In the genomic region with DNA sequence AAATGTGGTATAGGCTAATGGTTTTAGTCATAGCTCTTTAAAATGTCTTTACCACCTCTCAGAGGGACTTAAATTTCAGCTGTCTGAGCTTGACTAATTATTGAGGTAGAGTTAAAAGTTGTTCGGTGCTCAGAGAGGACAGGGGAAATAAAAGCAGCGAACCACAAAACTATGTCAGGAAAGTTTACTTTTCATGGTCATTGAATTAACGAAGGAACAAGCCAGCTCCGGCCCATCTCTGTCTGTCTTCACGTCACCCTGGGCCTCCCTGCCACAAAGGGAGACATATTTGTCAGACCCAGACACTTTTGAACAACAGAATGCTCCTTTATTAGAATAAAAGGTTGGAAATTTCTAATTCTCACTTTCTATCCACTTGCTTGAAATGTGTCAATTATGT, we compare ENCODE assay signal across 20 cellular contexts.
"Had no signal": no experiment of that assay in that cellular context is flagged by ENCODE, and none has a peak within 500 bp of the region (broad histone marks: within the 10 kb centered on the region; RNA-seq: fewer than 3 reads in every experiment).

No MANE protein-coding gene starts in this region.

- H3K4me3 ChIP-seq: dorsolateral prefrontal cortex, heart right ventricle, ovary, tibial nerve, upper lobe of right lung, vagina had no signal

- H3K4me1 ChIP-seq: tibial nerve, upper lobe of right lung, vagina had no signal

- H3K36me3 Mint-ChIP-seq: natural killer cell; stimulated activated effector memory CD8-positive, alpha-beta T cell treated with anti-CD3 and anti-CD28 coated beads, Interleukin-12 subunit alpha, Interleukin-12 subunit beta, amount 100 ng/mL, for 72 hours had no signal

- H3K27ac ChIP-seq: dorsolateral prefrontal cortex, heart right ventricle, ovary, tibial nerve, upper lobe of right lung, vagina had no signal

- H3K36me3 ChIP-seq: heart right ventricle, ovary, tibial nerve, upper lobe of right lung, vagina had no signal

- DNase-seq: cortex of kidney; dorsolateral prefrontal cortex; effector CD8-positive, alpha-beta T cell; heart right ventricle; hypothalamus; kidney glomerular epithelial cell; mammary epithelial cell; natural killer cell; nucleus accumbens; ovary; right cardiac atrium; stimulated activated CD4-positive, alpha-beta T cell treated with anti-CD3 and anti-CD28 coated beads, Interleukin-4, amount 100 ng/mL, for 1 hour; stimulated activated CD8-positive, alpha-beta memory T cell treated with anti-CD3 and anti-CD28 coated beads, Interleukin-4, amount 100 ng/mL, for 48 hours; upper lobe of right lung had no signal

- H3K27ac Mint-ChIP-seq: natural killer cell; stimulated activated effector memory CD8-positive, alpha-beta T cell treated with anti-CD3 and anti-CD28 coated beads, Interleukin-12 subunit alpha, Interleukin-12 subunit beta, amount 100 ng/mL, for 72 hours; stimulated activated naive CD8-positive, alpha-beta T cell treated with anti-CD3 and anti-CD28 coated beads, Interleukin-15, Interleukin-2, amounts not matched to agents 100 ng/mL and 50 ng/mL, for 24 hours had no signal

- H3K27me3 ChIP-seq: heart right ventricle, ovary, tibial nerve, upper lobe of right lung, vagina had no signal

- H3K4me1 Mint-ChIP-seq: natural killer cell; stimulated activated effector memory CD8-positive, alpha-beta T cell treated with anti-CD3 and anti-CD28 coated beads, Interleukin-12 subunit alpha, Interleukin-12 subunit beta, amount 100 ng/mL, for 72 hours had no signal

- H3K9me3 ChIP-seq: heart right ventricle, ovary, tibial nerve, upper lobe of right lung, vagina had no signal

- ATAC-seq: esophagus mucosa; heart right ventricle; left lobe of liver; natural killer cell; right cardiac atrium; stimulated activated effector memory CD8-positive, alpha-beta T cell treated with anti-CD3 and anti-CD28 coated beads, Interleukin-12 subunit alpha, Interleukin-12 subunit beta, amount 100 ng/mL, for 72 hours; upper lobe of right lung had no signal

- H3K4me3 Mint-ChIP-seq: natural killer cell; stimulated activated effector memory CD8-positive, alpha-beta T cell treated with anti-CD3 and anti-CD28 coated beads, Interleukin-12 subunit alpha, Interleukin-12 subunit beta, amount 100 ng/mL, for 72 hours; stimulated activated naive CD8-positive, alpha-beta T cell treated with anti-CD3 and anti-CD28 coated beads, Interleukin-15, Interleukin-2, amounts not matched to agents 100 ng/mL and 50 ng/mL, for 24 hours had no signal

- H3K9me3 Mint-ChIP-seq: natural killer cell; stimulated activated effector memory CD8-positive, alpha-beta T cell treated with anti-CD3 and anti-CD28 coated beads, Interleukin-12 subunit alpha, Interleukin-12 subunit beta, amount 100 ng/mL, for 72 hours; stimulated activated naive CD8-positive, alpha-beta T cell treated with anti-CD3 and anti-CD28 coated beads, Interleukin-15, Interleukin-2, amounts not matched to agents 100 ng/mL and 50 ng/mL, for 24 hours had no signal
